In the genomic region with DNA sequence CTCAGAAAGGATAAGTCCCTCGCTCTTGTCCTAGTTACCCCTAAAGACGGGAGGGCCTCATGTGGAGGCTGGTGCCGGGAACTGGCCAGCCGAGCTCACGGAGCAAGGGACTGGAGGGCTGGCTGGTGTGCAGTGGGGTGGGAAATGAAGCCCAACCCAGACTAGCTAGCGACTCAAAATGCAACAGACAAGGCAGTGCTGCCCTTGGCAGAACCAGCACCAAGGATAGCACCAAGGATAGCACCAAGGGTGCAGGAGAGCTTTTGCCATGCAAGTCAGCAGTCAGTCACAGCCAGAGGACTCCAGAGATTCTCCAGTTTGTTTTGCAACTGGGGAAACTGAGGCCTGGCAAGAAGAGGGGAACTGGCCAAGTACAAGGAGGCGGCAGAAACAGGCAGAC, we compare ENCODE assay signal across 21 cellular contexts. TPM values are rescaled to one million over a fixed set of nuclear protein-coding genes. Genes with fewer than 3 reads are reported as not detected.
A peak's percentile ranks its signal among the peaks of the same experiment; 100 is the strongest.
DNase-seq lines count a peak whose midpoint lies in the region; TF ChIP-seq lines count a peak whose summit lies in the region.
"Had no signal": no experiment of that assay in that cellular context is flagged by ENCODE, and none has a peak within 500 bp of the region (broad histone marks: within the 10 kb centered on the region; RNA-seq: fewer than 3 reads in every experiment).

No MANE protein-coding gene starts in this region.

- TF ChIP-seq CTCF in astrocyte of the spinal cord (IDR thresholded peaks at IDR 0.05; ENCODE audit: low read depth, low read length) (no peak), ascending aorta (IDR thresholded peaks at IDR 0.05) (no peak)

- H3K36me3 ChIP-seq in ascending aorta = no peaks in the 10 kb centered on the region
- H3K36me3 ChIP-seq: vagina had no signal

- intact Hi-C loops in ascending aorta (cut with DNase I) = no loop called here

- H3K27me3 ChIP-seq in ascending aorta = no peaks in the 10 kb centered on the region
- H3K27me3 ChIP-seq: foreskin keratinocyte, vagina had no signal

- in situ Hi-C loops in astrocyte of the spinal cord (cut with HindIII; ENCODE audit: low sequenced_read_pairs) = no loop called here
- in situ Hi-C loops in KBM-7 (cut with MboI; ENCODE audit: low pct_unique_long_range_greater_than_20kb, low sequenced_read_pairs) = no loop called here

- no peak overlapping the region for H3K4me3 ChIP-seq in astrocyte of the spinal cord (ENCODE audit: low read depth, low read length)
- H3K4me3 ChIP-seq in ascending aorta = no peak overlapping the region
- H3K4me3 ChIP-seq: PC-9, smooth muscle cell, vagina had no signal

- no peaks in the 10 kb centered on the region for H3K4me1 ChIP-seq in ascending aorta
- H3K4me1 ChIP-seq: vagina had no signal

- H3K27ac ChIP-seq in ascending aorta = no peak overlapping the region
- H3K27ac ChIP-seq: foreskin keratinocyte, PC-9, vagina had no signal

- H3K9me3 ChIP-seq in ascending aorta = no peaks in the 10 kb centered on the region
- H3K9me3 ChIP-seq: vagina had no signal

- peak; percentile 64 for DNase-seq in AG08396 (ENCODE audit: low spot score)
- peak; percentile 13 to 31 for DNase-seq in Kasumi-1 (lab: John Stamatoyannopoulos, UW)
- peak; percentile 28 for DNase-seq in astrocyte of the spinal cord (ENCODE audit: low read depth, low spot score)
- peak; percentile 68 for DNase-seq in iPS-NIHi7 (ENCODE audit: extremely low spot score)
- no peak for DNase-seq in ecto neural progenitor cell (ENCODE audit: low spot score)
- DNase-seq in KBM-7 = no peak
- DNase-seq in COLO668 (lab: John Stamatoyannopoulos, UW; ENCODE audit: unreplicated experiment) = no peak
- DNase-seq in ascending aorta (ENCODE audit: low spot score in 2 of 2) = no peak
- DNase-seq: activated T-cell treated with anti-CD3 and anti-CD28 coated beads, Interleukin-2, amount 50 U/mL, for 4 hours; Karpas-422; NCI-H2029; NCI-H524; PC-9; stimulated activated naive CD8-positive, alpha-beta T cell treated with anti-CD3 and anti-CD28 coated beads, Interleukin-15, amount 100 ng/mL, for 72 hours; SW 1271 had no signal

RNA-seq across cellular contexts. Expression of a gene that starts 6.5 kb away (rescaled TPM):
- 0.21 TPM for total RNA-seq in ascending aorta
- total RNA-seq: smooth muscle cell, vagina had no signal

RNA-seq across cellular contexts. Expression of a gene that starts 10.7 kb away (rescaled TPM):
- 187 TPM for total RNA-seq in ascending aorta

RNA-seq across cellular contexts. Expression of a gene that starts 24.0 kb away (rescaled TPM):
- total RNA-seq in ascending aorta = 25.1 TPM

RNA-seq across cellular contexts. Expression of a gene that starts 31.4 kb away (rescaled TPM):
- total RNA-seq in ascending aorta = not detected
- total RNA-seq: activated T-cell treated with anti-CD3 and anti-CD28 coated beads, Interleukin-2, amount 50 U/mL, for 4 hours; dermis microvascular lymphatic vessel endothelial cell; mesenteric fat pad; omental fat pad; smooth muscle cell; vagina had no signal

RNA-seq across cellular contexts. Expression of a gene that starts 37.7 kb away (rescaled TPM):
- total RNA-seq in ascending aorta = 19.6 TPM

Comparison
In these comparisons a context has a peak if more than half of its experiments do, and no peak if none do; other contexts are left out.
1. DNase-seq: peak in AG08396 (single experiment), Kasumi-1 (2 of 2), astrocyte of the spinal cord (single experiment) and iPS-NIHi7 (single experiment); none in ecto neural progenitor cell (single experiment), KBM-7 (single experiment), COLO668 (single experiment) and ascending aorta (0 of 2).